ENCODE assay signal across 8 cellular contexts in genomic region chr10:97736902-97737769, GRCh38. TPM values are rescaled to one million over a fixed set of nuclear protein-coding genes. Genes with fewer than 3 reads are reported as not detected.
DNase-seq lines count a peak whose midpoint lies in the region; ATAC-seq and TF ChIP-seq lines count a peak whose summit lies in the region.

TSS of gene ZFYVE27 (plus strand) at chr10:97737128. CDS start at chr10:97738478, 1,350 bp downstream.

- TF ChIP-seq CTCF in Peyer's patch (IDR thresholded peaks at IDR 0.05) (no peak), esophagus muscularis mucosa (IDR thresholded peaks at IDR 0.05) (no peak)

- peak; percentile 83 for ATAC-seq in GM21737 (IDR thresholded peaks at IDR 0.05; ENCODE audit: unreplicated experiment)

- TF ChIP-seq POLR2A in Peyer's patch (IDR thresholded peaks at IDR 0.05) (peak; percentile 92 to 95), esophagus muscularis mucosa (IDR thresholded peaks at IDR 0.05; ENCODE audit: low read depth) (peak; percentile 95)

- intact Hi-C loops in esophagus muscularis mucosa (cut with DNase I): no loop called here

- H3K4me1 ChIP-seq in Peyer's patch (peaks cover 0 to 12% (median 9%) of the 10 kb centered on the region in 4 donors), esophagus muscularis mucosa (peaks cover 15 to 32% (median 24%) of the 10 kb centered on the region in 4 donors)

- no peaks in the 10 kb centered on the region for H3K27me3 ChIP-seq in Peyer's patch
- H3K27me3 ChIP-seq in esophagus muscularis mucosa: no peaks in the 10 kb centered on the region

- H3K4me3 ChIP-seq in Peyer's patch: peak within 1 kb of the TSS; percentile 79 to 97 (median 94)
- H3K4me3 ChIP-seq in esophagus muscularis mucosa: peak within 1 kb of the TSS; percentile 73 to 93 (median 86)

- peak within 1 kb of the TSS; percentile 93 to 98 (median 95) for H3K27ac ChIP-seq in Peyer's patch
- peak within 1 kb of the TSS; percentile 87 to 95 (median 90) for H3K27ac ChIP-seq in esophagus muscularis mucosa (replicated peaks in 1 of 4)

- H3K36me3 ChIP-seq in Peyer's patch (peaks cover 0 to 18% (median 0%) of the 10 kb centered on the region in 3 donors), esophagus muscularis mucosa (peaks cover 0 to 37% (median 22%) of the 10 kb centered on the region in 4 donors)

- no peaks in the 10 kb centered on the region for H3K9me3 ChIP-seq in Peyer's patch
- no peaks in the 10 kb centered on the region for H3K9me3 ChIP-seq in esophagus muscularis mucosa

- DNase-seq in DMS79 treated with DMSO at 0.1 percent for 48 hours (lab: John Stamatoyannopoulos, UW): peak; percentile 66
- DNase-seq in KG1 (lab: John Stamatoyannopoulos, UW): peak; percentile 85
- peak; percentile 93 to 98 (median 97) for DNase-seq in Peyer's patch
- peak; percentile 90 for DNase-seq in activated T-helper 1 cell treated with Interleukin-2 at 50 U/mL for 16 hours (ENCODE audit: low read depth)
- DNase-seq in esophagus muscularis mucosa (ENCODE audit: extremely low spot score): peak; percentile 98
- peak; percentile 95 for DNase-seq in myocyte (ENCODE audit: low read depth)
- DNase-seq in stimulated activated CD8-positive, alpha-beta memory T cell treated with anti-CD3 and anti-CD28 coated beads, Interleukin-7, amount 100 ng/mL, for 4 hours (ENCODE audit: low read depth in 2 of 2): peak; percentile 89 to 92

- TF ChIP-seq EP300 in esophagus muscularis mucosa (IDR thresholded peaks at IDR 0.05): no peak

- WGBS in esophagus muscularis mucosa: under 1% methylated on average over 32 of the region's 72 CpGs

RNA-seq across cellular contexts. Expression of gene ZFYVE27, which starts in this region (rescaled TPM):
- total RNA-seq in Peyer's patch (100 to 1,000 TPM in 1 of 4 donors, 10 to 100 TPM in 3; 61.1 to 121 (median 89.3) TPM), esophagus muscularis mucosa (10 to 100 TPM in 3 of 4 donors, 1 to 10 TPM in 1; 7.1 to 17.2 (median 16.0) TPM), myocyte (25.5 and 30.5 TPM in 2 replicates)
- polyA plus RNA-seq in myocyte (2012): 33.5 TPM

Comparison
In these comparisons a context has a peak if more than half of its experiments do, and no peak if none do; other contexts are left out.
1. Peak in every context shown above with its lines: DNase-seq, ATAC-seq, H3K4me3 ChIP-seq and H3K27ac ChIP-seq.